13 cellular contexts compared by ENCODE assay signal in the genomic region with DNA sequence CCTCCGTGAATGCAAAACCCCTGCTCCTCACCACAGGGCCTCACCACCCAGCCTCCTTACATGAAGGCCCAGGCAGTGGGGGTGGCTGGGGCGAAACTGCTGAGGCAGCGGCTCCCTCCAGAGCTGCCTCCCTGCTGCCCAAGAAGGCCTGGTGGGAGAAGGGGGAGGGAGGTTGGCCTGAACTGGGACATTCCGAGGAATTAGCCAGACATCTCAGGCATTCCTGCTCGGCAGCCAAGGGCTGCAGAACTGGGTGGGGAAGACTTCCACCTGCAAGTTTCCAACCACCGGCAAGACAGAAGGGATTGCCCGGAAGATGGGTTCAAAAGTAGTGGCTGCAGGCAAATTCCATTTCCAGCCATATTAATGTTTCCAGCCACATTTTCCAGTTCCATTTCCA. TPM values are rescaled to one million over a fixed set of nuclear protein-coding genes. Genes with fewer than 3 reads are reported as not detected.
DNase-seq lines count a peak whose midpoint lies in the region; ATAC-seq, FAIRE-seq and TF ChIP-seq lines count a peak whose summit lies in the region.
"Had no signal": no experiment of that assay in that cellular context is flagged by ENCODE, and none has a peak within 500 bp of the region (broad histone marks: within the 10 kb centered on the region; RNA-seq: fewer than 3 reads in every experiment).

No MANE protein-coding gene starts in this region.

- no peak overlapping the region for H3K4me3 ChIP-seq in NT2/D1 (ENCODE audit: insufficient read length, low read depth)
- H3K4me3 ChIP-seq in kidney (ENCODE audit: low read length in 2 of 2): no peak overlapping the region
- H3K4me3 ChIP-seq: vagina had no signal

- intact Hi-C loops in kidney (cut with DNase I): no loop called here

- H3K27ac ChIP-seq in kidney (ENCODE audit: low read depth in 2 of 2, low read length in 2 of 2): no peak overlapping the region
- H3K27ac ChIP-seq: HL-60, vagina had no signal

- H3K36me3 ChIP-seq in NT2/D1 (ENCODE audit: insufficient read depth, insufficient read length, low read length) (peaks cover 74% of the 10 kb centered on the region), kidney (ENCODE audit: control insufficient read depth in 1 of 2, insufficient read depth in 2 of 2, low read length in 2 of 2) (peaks cover 12 to 25% of the 10 kb centered on the region in 2 donors)

- no peak for TF ChIP-seq CTCF in kidney (IDR thresholded peaks at IDR 0.05; ENCODE audit: borderline replicate concordance, extremely low read depth, insufficient read depth)

- H3K9ac ChIP-seq in NT2/D1 (ENCODE audit: insufficient read length, low read depth): peak overlapping the region; percentile 5
- no peak overlapping the region for H3K9ac ChIP-seq in kidney (ENCODE audit: low read length in 2 of 2)

- no peak for FAIRE-seq in kidney (lab: Jason Lieb, UNC)

- H3K27ac Mint-ChIP-seq in stimulated activated naive CD8-positive, alpha-beta T cell treated with anti-CD3 and anti-CD28 coated beads, Interleukin-15, amount 100 ng/mL, for 72 hours: no peak overlapping the region
- H3K27ac Mint-ChIP-seq: T-helper 1 cell treated with Interleukin-12 subunit alpha and Interleukin-12 subunit beta and Interleukin-4 antibody, amounts not matched to agents 30 μg/mL and 1 μg/mL, for 36 hours had no signal

- no peaks in the 10 kb centered on the region for H3K9me3 Mint-ChIP-seq in stimulated activated naive CD8-positive, alpha-beta T cell treated with anti-CD3 and anti-CD28 coated beads, Interleukin-15, amount 100 ng/mL, for 72 hours
- H3K9me3 Mint-ChIP-seq: T-helper 1 cell treated with Interleukin-12 subunit alpha and Interleukin-12 subunit beta and Interleukin-4 antibody, amounts not matched to agents 30 μg/mL and 1 μg/mL, for 36 hours had no signal

- H3K9me3 ChIP-seq in NT2/D1 (ENCODE audit: insufficient read depth, low read length) (peaks cover 10% of the 10 kb centered on the region; the same call in 1 of the 2 replicates), kidney (ENCODE audit: control insufficient read depth in 1 of 2, low read length in 2 of 2) (no peaks in the 10 kb centered on the region)
- H3K9me3 ChIP-seq: vagina had no signal

- H3K4me1 Mint-ChIP-seq in stimulated activated naive CD8-positive, alpha-beta T cell treated with anti-CD3 and anti-CD28 coated beads, Interleukin-15, amount 100 ng/mL, for 72 hours: peaks cover 15% of the 10 kb centered on the region

- in situ Hi-C loops in ACHN (cut with HindIII; ENCODE audit: low pct_ligation_motif_present, low pct_unique_long_range_greater_than_20kb, low sequenced_read_pairs) (no loop called here), KBM-7 (cut with MboI; ENCODE audit: low pct_unique_long_range_greater_than_20kb, low sequenced_read_pairs) (no loop called here)

- no peak overlapping the region for H3K4me3 Mint-ChIP-seq in stimulated activated naive CD8-positive, alpha-beta T cell treated with anti-CD3 and anti-CD28 coated beads, Interleukin-15, amount 100 ng/mL, for 72 hours
- H3K4me3 Mint-ChIP-seq: T-helper 1 cell treated with Interleukin-12 subunit alpha and Interleukin-12 subunit beta and Interleukin-4 antibody, amounts not matched to agents 30 μg/mL and 1 μg/mL, for 36 hours had no signal

- ATAC-seq in stimulated activated naive CD8-positive, alpha-beta T cell treated with anti-CD3 and anti-CD28 coated beads, Interleukin-15, amount 100 ng/mL, for 72 hours: no peak
- ATAC-seq: left cardiac atrium had no signal

- H3K27me3 Mint-ChIP-seq in stimulated activated naive CD8-positive, alpha-beta T cell treated with anti-CD3 and anti-CD28 coated beads, Interleukin-15, amount 100 ng/mL, for 72 hours: no peaks in the 10 kb centered on the region

- DNase-seq in ACHN (peak; percentile 81), NT2/D1 (ENCODE audit: low read depth, low spot score) (no peak), kidney (peak; percentile 88), NCI-H446 treated with DMSO at 0.1 percent for 48 hours (lab: John Stamatoyannopoulos, UW) (no peak), KBM-7 (no peak)
- no peak for DNase-seq in stimulated activated naive CD8-positive, alpha-beta T cell treated with anti-CD3 and anti-CD28 coated beads, Interleukin-15, amount 100 ng/mL, for 72 hours
- DNase-seq: AML-193, amniotic stem cell, left cardiac atrium, NCI-H1436 treated with DMSO at 0.1 percent for 48 hours had no signal

- H3K4me1 ChIP-seq in NT2/D1 (ENCODE audit: insufficient read depth, insufficient read length) (peaks cover 34% of the 10 kb centered on the region), kidney (ENCODE audit: control insufficient read depth in 1 of 2, insufficient read depth in 1 of 2, low read depth in 1 of 2, low read length in 2 of 2) (peaks cover 0 to 6% of the 10 kb centered on the region in 2 donors)

- H3K27me3 ChIP-seq in NT2/D1 (ENCODE audit: insufficient read depth, insufficient read length): no peaks in the 10 kb centered on the region
- H3K27me3 ChIP-seq: vagina had no signal

RNA-seq across cellular contexts. Expression of gene PSPN, which starts 2.3 kb away (rescaled TPM):
- 2.0 TPM for total RNA-seq in kidney
- 1.9 TPM for polyA plus RNA-seq in kidney (ENCODE audit: insufficient read depth, low read depth, low replicate concordance)

RNA-seq across cellular contexts. Expression of gene ALKBH7, which starts 5.4 kb away (rescaled TPM):
- total RNA-seq in kidney: 70.3 TPM
- 175 TPM for polyA plus RNA-seq in kidney (ENCODE audit: insufficient read depth, low read depth, low replicate concordance)

RNA-seq across cellular contexts. Expression of gene GTF2F1, which starts 14.9 kb away (rescaled TPM):
- 61.7 TPM for total RNA-seq in kidney
- polyA plus RNA-seq in kidney (ENCODE audit: insufficient read depth, low read depth, low replicate concordance): 44.1 TPM

RNA-seq across cellular contexts. Expression of gene CLPP, which starts 16.7 kb away (rescaled TPM):
- 63.7 TPM for total RNA-seq in kidney
- 104 TPM for polyA plus RNA-seq in kidney (ENCODE audit: insufficient read depth, low read depth, low replicate concordance)

RNA-seq across cellular contexts. Expression of gene ACER1, which starts 44.6 kb away (rescaled TPM):
- not detected for total RNA-seq in kidney
- polyA plus RNA-seq in kidney (ENCODE audit: insufficient read depth, low read depth, low replicate concordance): not detected
- total RNA-seq: left cardiac atrium, vagina had no signal

Comparison
In these comparisons a context has a peak if more than half of its experiments do, and no peak if none do; other contexts are left out.
1. DNase-seq: peak in ACHN (single experiment) and kidney (single experiment); none in NT2/D1 (single experiment), NCI-H446 treated with DMSO at 0.1 percent for 48 hours (single experiment), KBM-7 (single experiment) and stimulated activated naive CD8-positive, alpha-beta T cell treated with anti-CD3 and anti-CD28 coated beads, Interleukin-15, amount 100 ng/mL, for 72 hours (0 of 2).